In genomic region chr16:13940397-13940933, GRCh38 we compare ENCODE assay signal across 1 cellular context.
TF ChIP-seq lines count a peak whose summit lies in the region.

No MANE protein-coding gene starts in this region.

TF ChIP-seq in SK-N-SH, 30 proteins besides CTCF, POLR2A, EP300 and RAD21 (continued from another document):
- TF ChIP-seq PBX3 (IDR thresholded peaks at IDR 0.05) (no peak), GATA2 (CRISPR knock-in tag; IDR thresholded peaks at IDR 0.05) (no peak; the same call in 1 of the 2 replicates), SMC3 (IDR thresholded peaks at IDR 0.05; ENCODE audit: low read depth, low read length) (no peak), FOSL2 (IDR thresholded peaks at IDR 0.05; ENCODE audit: borderline replicate concordance, low read depth) (no peak), ELF1 (IDR thresholded peaks at IDR 0.05) (no peak), REST (IDR thresholded peaks at IDR 0.05; ENCODE audit: low read depth, low read length) (no peak), POLR2AphosphoS5 (IDR thresholded peaks at IDR 0.05; ENCODE audit: low read depth, low read length) (no peak), TCF12 (IDR thresholded peaks at IDR 0.05) (no peak), FOXJ3 (CRISPR knock-in tag; IDR thresholded peaks at IDR 0.05) (no peak), NRF1 (IDR thresholded peaks at IDR 0.05; ENCODE audit: low read depth, low read length) (no peak), TAF1 (IDR thresholded peaks at IDR 0.05; ENCODE audit: borderline replicate concordance, low read depth, low read length) (no peak), GABPA (IDR thresholded peaks at IDR 0.05; ENCODE audit: low read depth) (no peak), TEAD4 (IDR thresholded peaks at IDR 0.05; ENCODE audit: borderline replicate concordance, insufficient read depth) (no peak), SIN3A (IDR thresholded peaks at IDR 0.05; ENCODE audit: borderline replicate concordance, low read depth, low read length) (no peak)
- TF ChIP-seq, protein P1, sequence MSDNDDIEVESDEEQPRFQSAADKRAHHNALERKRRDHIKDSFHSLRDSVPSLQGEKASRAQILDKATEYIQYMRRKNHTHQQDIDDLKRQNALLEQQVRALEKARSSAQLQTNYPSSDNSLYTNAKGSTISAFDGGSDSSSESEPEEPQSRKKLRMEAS (IDR thresholded peaks at IDR 0.05; ENCODE audit: low read depth): no peak
- TF ChIP-seq, protein P2, sequence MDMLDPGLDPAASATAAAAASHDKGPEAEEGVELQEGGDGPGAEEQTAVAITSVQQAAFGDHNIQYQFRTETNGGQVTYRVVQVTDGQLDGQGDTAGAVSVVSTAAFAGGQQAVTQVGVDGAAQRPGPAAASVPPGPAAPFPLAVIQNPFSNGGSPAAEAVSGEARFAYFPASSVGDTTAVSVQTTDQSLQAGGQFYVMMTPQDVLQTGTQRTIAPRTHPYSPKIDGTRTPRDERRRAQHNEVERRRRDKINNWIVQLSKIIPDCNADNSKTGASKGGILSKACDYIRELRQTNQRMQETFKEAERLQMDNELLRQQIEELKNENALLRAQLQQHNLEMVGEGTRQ (IDR thresholded peaks at IDR 0.05; ENCODE audit: borderline replicate concordance, low read depth, low read length): no peak
- TF ChIP-seq, protein P3, sequence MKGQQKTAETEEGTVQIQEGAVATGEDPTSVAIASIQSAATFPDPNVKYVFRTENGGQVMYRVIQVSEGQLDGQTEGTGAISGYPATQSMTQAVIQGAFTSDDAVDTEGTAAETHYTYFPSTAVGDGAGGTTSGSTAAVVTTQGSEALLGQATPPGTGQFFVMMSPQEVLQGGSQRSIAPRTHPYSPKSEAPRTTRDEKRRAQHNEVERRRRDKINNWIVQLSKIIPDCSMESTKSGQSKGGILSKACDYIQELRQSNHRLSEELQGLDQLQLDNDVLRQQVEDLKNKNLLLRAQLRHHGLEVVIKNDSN (IDR thresholded peaks at IDR 0.05; ENCODE audit: borderline replicate concordance, low read depth): no peak
- TF ChIP-seq, protein P4, sequence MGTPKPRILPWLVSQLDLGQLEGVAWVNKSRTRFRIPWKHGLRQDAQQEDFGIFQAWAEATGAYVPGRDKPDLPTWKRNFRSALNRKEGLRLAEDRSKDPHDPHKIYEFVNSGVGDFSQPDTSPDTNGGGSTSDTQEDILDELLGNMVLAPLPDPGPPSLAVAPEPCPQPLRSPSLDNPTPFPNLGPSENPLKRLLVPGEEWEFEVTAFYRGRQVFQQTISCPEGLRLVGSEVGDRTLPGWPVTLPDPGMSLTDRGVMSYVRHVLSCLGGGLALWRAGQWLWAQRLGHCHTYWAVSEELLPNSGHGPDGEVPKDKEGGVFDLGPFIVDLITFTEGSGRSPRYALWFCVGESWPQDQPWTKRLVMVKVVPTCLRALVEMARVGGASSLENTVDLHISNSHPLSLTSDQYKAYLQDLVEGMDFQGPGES (IDR thresholded peaks at IDR 0.05; ENCODE audit: low read depth, low read length): no peak
